In the genomic region with DNA sequence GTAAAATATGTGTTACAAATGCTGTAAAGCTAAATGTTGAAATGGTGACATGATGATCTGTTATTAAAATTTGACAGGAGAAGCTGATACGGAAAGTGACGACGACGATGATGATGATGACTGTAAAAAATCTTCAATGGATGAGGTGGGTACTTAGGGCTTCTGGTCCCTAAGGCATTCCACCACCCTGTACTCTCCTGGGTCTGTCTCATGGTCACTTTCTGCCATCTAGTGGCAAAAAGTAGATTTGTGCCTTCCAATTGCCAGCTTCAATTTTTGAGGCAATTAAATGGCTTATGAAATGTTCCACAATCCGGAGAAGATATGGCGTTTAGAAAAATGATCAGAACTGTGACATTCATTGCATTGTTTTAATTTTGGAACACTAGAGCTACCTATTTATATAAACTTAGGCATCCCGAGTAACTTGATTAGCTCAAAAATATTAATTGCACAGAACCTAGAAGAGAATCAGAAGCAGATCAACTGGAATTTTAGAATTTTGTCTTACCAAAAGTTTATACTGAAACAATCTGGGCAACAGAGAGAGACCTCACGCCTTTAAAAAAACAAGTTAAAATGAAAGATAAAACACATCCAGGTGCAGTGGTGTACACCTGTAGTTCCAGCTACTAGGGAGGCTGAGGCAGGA, we compare ENCODE assay signal across 9 cellular contexts.
A peak's percentile ranks its signal among the peaks of the same experiment; 100 is the strongest.
DNase-seq lines count a peak whose midpoint lies in the region; ATAC-seq and TF ChIP-seq lines count a peak whose summit lies in the region.
"Had no signal": no experiment of that assay in that cellular context is flagged by ENCODE, and none has a peak within 500 bp of the region (broad histone marks: within the 10 kb centered on the region; RNA-seq: fewer than 3 reads in every experiment).

No MANE protein-coding gene starts in this region.

- ATAC-seq in GM18868 (IDR thresholded peaks at IDR 0.05; ENCODE audit: unreplicated experiment) (peak; percentile 76), HG03439 (IDR thresholded peaks at IDR 0.05; ENCODE audit: unreplicated experiment) (peak; percentile 77)

- no peaks in the 10 kb centered on the region for H3K36me3 Mint-ChIP-seq in glutamatergic neuron (ENCODE audit: unreplicated experiment)

- DNase-seq in COLO829 (ENCODE audit: low spot score) (peak; percentile 49), NCI-H446 treated with DMSO at 0.1 percent for 48 hours (lab: John Stamatoyannopoulos, UW) (peak; percentile 70), glutamatergic neuron (peak; percentile 22), pons (ENCODE audit: low spot score) (peak; percentile 84)
- peak; percentile 0 for DNase-seq in activated CD4-positive, alpha-beta T cell treated with anti-CD3 and anti-CD28 coated beads, Interleukin-2, amount 50 U/mL, for 1 hour
- DNase-seq in activated CD4-positive, CD25-positive, alpha-beta regulatory T cell treated with anti-CD3 and anti-CD28 coated beads, Interleukin-2, amount 50 U/mL, for 72 hours: no peak
- DNase-seq: activated B cell treated with CpG ODN at 0.5 μM for 24 hours had no signal

- no peaks in the 10 kb centered on the region for H3K27me3 Mint-ChIP-seq in glutamatergic neuron (ENCODE audit: unreplicated experiment)
- H3K27me3 Mint-ChIP-seq: activated B cell treated with CpG ODN at 0.5 μM for 24 hours had no signal

- H3K4me3 Mint-ChIP-seq in glutamatergic neuron (ENCODE audit: unreplicated experiment): no peak overlapping the region
- H3K4me3 Mint-ChIP-seq: activated B cell treated with CpG ODN at 0.5 μM for 24 hours had no signal

- peaks cover 2% of the 10 kb centered on the region for H3K4me1 Mint-ChIP-seq in glutamatergic neuron (ENCODE audit: low read depth, unreplicated experiment)
- H3K4me1 Mint-ChIP-seq: activated B cell treated with CpG ODN at 0.5 μM for 24 hours had no signal

- H3K27ac Mint-ChIP-seq in glutamatergic neuron (ENCODE audit: unreplicated experiment): no peak overlapping the region
- H3K27ac Mint-ChIP-seq: activated B cell treated with CpG ODN at 0.5 μM for 24 hours had no signal

- peak; percentile 73 for TF ChIP-seq CTCF in glutamatergic neuron (IDR thresholded peaks at IDR 0.05; ENCODE audit: partially characterized antibody, unreplicated experiment)

- no peaks in the 10 kb centered on the region for H3K9me3 Mint-ChIP-seq in glutamatergic neuron (ENCODE audit: unreplicated experiment)
- H3K9me3 Mint-ChIP-seq: activated B cell treated with CpG ODN at 0.5 μM for 24 hours had no signal
